1 cellular context compared by ENCODE assay signal in the genomic region with DNA sequence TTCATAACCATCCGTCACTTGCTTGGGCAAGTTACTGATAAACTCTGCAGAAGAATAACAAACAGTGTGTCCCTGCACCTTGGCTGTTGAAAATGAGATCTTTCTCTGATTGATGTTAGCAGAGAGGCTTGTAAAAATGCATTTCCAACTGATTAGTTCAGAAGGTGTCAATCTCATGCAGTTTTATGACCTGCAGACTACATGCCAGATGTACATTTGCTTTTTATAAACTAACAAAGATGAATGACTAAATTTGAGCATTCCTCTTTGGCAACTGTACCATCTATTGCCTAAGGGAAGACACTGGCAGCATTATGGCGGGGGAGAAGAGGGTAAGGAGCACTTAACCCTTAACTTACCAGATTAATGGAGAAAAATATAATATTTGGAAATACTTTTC.
TF ChIP-seq lines count a peak whose summit lies in the region.

No MANE protein-coding gene starts in this region.

TF ChIP-seq in HEK293, 187 proteins besides CTCF, POLR2A, EP300 and RAD21 (continued from another document):
- TF ChIP-seq, protein P1, sequence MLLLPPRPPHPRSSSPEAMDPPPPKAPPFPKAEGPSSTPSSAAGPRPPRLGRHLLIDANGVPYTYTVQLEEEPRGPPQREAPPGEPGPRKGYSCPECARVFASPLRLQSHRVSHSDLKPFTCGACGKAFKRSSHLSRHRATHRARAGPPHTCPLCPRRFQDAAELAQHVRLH (tag by site-specific recombination; IDR thresholded peaks at IDR 0.05) = peak; percentile 81
- peak; percentile 99 for TF ChIP-seq FEZF1 (tag by site-specific recombination; IDR thresholded peaks at IDR 0.05)
- no peak for TF ChIP-seq ZNF155 (tag by site-specific recombination; IDR thresholded peaks at IDR 0.05)
- no peak for TF ChIP-seq ZNF791 (tag by site-specific recombination; IDR thresholded peaks at IDR 0.05)
- TF ChIP-seq, protein P2, sequence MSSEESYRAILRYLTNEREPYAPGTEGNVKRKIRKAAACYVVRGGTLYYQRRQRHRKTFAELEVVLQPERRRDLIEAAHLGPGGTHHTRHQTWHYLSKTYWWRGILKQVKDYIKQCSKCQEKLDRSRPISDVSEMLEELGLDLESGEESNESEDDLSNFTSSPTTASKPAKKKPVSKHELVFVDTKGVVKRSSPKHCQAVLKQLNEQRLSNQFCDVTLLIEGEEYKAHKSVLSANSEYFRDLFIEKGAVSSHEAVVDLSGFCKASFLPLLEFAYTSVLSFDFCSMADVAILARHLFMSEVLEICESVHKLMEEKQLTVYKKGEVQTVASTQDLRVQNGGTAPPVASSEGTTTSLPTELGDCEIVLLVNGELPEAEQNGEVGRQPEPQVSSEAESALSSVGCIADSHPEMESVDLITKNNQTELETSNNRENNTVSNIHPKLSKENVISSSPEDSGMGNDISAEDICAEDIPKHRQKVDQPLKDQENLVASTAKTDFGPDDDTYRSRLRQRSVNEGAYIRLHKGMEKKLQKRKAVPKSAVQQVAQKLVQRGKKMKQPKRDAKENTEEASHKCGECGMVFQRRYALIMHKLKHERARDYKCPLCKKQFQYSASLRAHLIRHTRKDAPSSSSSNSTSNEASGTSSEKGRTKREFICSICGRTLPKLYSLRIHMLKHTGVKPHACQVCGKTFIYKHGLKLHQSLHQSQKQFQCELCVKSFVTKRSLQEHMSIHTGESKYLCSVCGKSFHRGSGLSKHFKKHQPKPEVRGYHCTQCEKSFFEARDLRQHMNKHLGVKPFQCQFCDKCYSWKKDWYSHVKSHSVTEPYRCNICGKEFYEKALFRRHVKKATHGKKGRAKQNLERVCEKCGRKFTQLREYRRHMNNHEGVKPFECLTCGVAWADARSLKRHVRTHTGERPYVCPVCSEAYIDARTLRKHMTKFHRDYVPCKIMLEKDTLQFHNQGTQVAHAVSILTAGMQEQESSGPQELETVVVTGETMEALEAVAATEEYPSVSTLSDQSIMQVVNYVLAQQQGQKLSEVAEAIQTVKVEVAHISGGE (tag by site-specific recombination; conservative IDR thresholded peaks at IDR 0.05; ENCODE audit: low read depth) = no peak
- TF ChIP-seq IKZF3 (tag by site-specific recombination; IDR thresholded peaks at IDR 0.05) = peak; percentile 94
